ENCODE assay signal across 2 cellular contexts in the genomic region with DNA sequence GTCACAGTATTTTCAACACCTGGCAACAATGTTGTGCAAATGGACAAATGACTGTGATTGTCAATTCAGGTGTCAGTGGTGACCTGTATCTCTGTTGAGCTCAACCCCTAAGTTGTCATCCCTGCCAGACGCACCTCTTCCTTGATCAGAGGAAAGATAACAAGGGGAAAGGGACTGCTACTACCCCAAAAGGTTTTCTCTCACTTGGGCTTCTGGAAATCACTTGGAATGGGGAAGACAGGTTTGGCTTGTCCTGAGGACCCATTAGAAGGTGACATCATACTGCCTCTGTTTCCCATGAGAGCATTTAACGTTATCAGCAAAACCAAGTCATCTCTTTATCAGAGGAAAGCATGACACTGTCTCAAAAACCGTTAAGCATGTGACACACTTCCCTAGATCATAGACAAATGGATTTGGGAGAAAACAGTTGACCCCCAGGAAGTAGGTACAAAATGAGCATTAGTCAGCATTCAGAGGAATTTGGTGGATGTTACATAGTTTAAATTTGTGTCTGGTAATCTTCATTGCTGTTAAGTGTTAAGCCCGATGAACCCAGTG.
TF ChIP-seq lines count a peak whose summit lies in the region.

No MANE protein-coding gene starts in this region.

TF ChIP-seq in HEK293, 187 proteins besides CTCF, POLR2A, EP300 and RAD21:
- TF ChIP-seq, protein P1, sequence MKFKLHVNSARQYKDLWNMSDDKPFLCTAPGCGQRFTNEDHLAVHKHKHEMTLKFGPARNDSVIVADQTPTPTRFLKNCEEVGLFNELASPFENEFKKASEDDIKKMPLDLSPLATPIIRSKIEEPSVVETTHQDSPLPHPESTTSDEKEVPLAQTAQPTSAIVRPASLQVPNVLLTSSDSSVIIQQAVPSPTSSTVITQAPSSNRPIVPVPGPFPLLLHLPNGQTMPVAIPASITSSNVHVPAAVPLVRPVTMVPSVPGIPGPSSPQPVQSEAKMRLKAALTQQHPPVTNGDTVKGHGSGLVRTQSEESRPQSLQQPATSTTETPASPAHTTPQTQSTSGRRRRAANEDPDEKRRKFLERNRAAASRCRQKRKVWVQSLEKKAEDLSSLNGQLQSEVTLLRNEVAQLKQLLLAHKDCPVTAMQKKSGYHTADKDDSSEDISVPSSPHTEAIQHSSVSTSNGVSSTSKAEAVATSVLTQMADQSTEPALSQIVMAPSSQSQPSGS (tag by site-specific recombination; IDR thresholded peaks at IDR 0.05; ENCODE audit: low read depth) = peak; percentile 64
- TF ChIP-seq HOXA7 (CRISPR knock-in tag; IDR thresholded peaks at IDR 0.05; ENCODE audit: borderline replicate concordance) = no peak

TF ChIP-seq in SK-N-SH, 30 proteins besides CTCF, POLR2A, EP300 and RAD21:
- TF ChIP-seq POLR2AphosphoS5 (IDR thresholded peaks at IDR 0.05; ENCODE audit: low read depth, low read length) = no peak
- TF ChIP-seq GATA2 (CRISPR knock-in tag; IDR thresholded peaks at IDR 0.05) = peak; percentile 54
